31 cellular contexts compared by ENCODE assay signal in the genomic region with DNA sequence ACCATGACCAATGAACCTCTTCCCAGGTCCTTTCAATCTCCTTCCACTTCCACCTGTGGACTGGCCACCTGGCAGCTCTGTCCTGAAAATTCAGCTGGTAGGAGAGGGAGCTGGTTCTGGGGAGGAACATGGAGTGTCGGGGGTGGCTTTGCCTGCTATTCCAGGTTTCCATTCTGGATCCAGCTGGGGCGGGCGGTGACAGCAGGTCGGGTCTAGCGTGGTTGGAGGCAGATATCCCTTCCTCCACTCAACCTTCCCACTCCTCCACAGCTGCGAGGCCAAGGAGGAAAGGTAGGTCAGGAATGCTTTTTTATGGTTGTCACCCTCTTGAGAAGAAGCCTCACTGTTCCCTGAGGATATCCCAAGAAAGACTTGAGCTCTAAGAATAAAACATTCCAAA. TPM values are rescaled to one million over a fixed set of nuclear protein-coding genes. Genes with fewer than 3 reads are reported as not detected.
"Had no signal": no experiment of that assay in that cellular context is flagged by ENCODE, and none has a peak within 500 bp of the region (broad histone marks: within the 10 kb centered on the region; RNA-seq: fewer than 3 reads in every experiment).

No MANE protein-coding gene starts in this region.

- H3K27ac ChIP-seq: left lung, neural progenitor cell, neutrophil, parathyroid adenoma, psoas muscle, right lobe of liver, stomach, testis, thyroid gland, transverse colon, upper lobe of left lung, vagina had no signal

- H3K79me2 ChIP-seq: parathyroid adenoma had no signal

- H3K27ac Mint-ChIP-seq: immature natural killer cell; mesothelial cell of epicardium; natural killer cell; nephron progenitor cell; neural progenitor cell; stimulated activated naive B cell treated with anti-CD40 and anti-IgM and Interleukin-4, amounts not matched to agents 10 μg/mL and 1 μg/mL and 100 μg/mL, for 72 hours had no signal

- DNase-seq: hippocampal formation; immature natural killer cell; kidney; left colon; left lung; mesendoderm; naive B cell; natural killer cell; nephron progenitor cell; occipital lobe; psoas muscle; right lobe of liver; stimulated activated CD4-positive, alpha-beta T cell treated with anti-CD3 and anti-CD28 coated beads, Interleukin-12 subunit alpha, Interleukin-12 subunit beta, amount 100 ng/mL, for 4 hours; stimulated activated CD4-positive, alpha-beta T cell treated with anti-CD3 and anti-CD28 coated beads, Interleukin-15, amount 100 ng/mL, for 24 hours; stimulated activated CD4-positive, alpha-beta T cell treated with anti-CD3 and anti-CD28 coated beads, Interleukin-2, amount 100 ng/mL, for 24 hours; stimulated activated CD4-positive, alpha-beta T cell treated with anti-CD3 and anti-CD28 coated beads, Interleukin-4, amount 100 ng/mL, for 1 hour; stimulated activated naive B cell treated with anti-CD40 and anti-IgM and Interleukin-4, amounts not matched to agents 10 μg/mL and 1 μg/mL and 100 μg/mL, for 72 hours; stimulated activated naive CD8-positive, alpha-beta T cell treated with anti-CD3 and anti-CD28 coated beads, Interleukin-15, Interleukin-2, amounts not matched to agents 100 U/mL and 50 U/mL, for 24 hours; stomach; testis; thyroid gland; transverse colon; upper lobe of left lung had no signal

- ATAC-seq: left colon; left lung; natural killer cell; psoas muscle; right lobe of liver; stimulated activated naive B cell treated with anti-CD40 and anti-IgM and Interleukin-4, amounts not matched to agents 10 μg/mL and 1 μg/mL and 100 μg/mL, for 72 hours; stimulated activated naive CD8-positive, alpha-beta T cell treated with anti-CD3 and anti-CD28 coated beads, Interleukin-15, Interleukin-2, amounts not matched to agents 100 U/mL and 50 U/mL, for 24 hours had no signal

- H3K36me3 ChIP-seq: left lung, neural progenitor cell, neutrophil, right lobe of liver, stomach, thyroid gland, transverse colon, upper lobe of left lung, vagina had no signal

- H3K36me3 Mint-ChIP-seq: immature natural killer cell; mesothelial cell of epicardium; naive B cell; natural killer cell; stimulated activated naive B cell treated with anti-CD40 and anti-IgM and Interleukin-4, amounts not matched to agents 10 μg/mL and 1 μg/mL and 100 μg/mL, for 72 hours had no signal

- H3K4me2 ChIP-seq: neural progenitor cell, smooth muscle cell had no signal

- H3K4me1 ChIP-seq: parathyroid adenoma had no signal

- H3K9me3 ChIP-seq: left lung, neutrophil, psoas muscle, right lobe of liver, stomach, testis, thyroid gland, transverse colon, upper lobe of left lung, vagina had no signal

- H3K4me3 Mint-ChIP-seq: immature natural killer cell; mesothelial cell of epicardium; natural killer cell; nephron progenitor cell; neural progenitor cell; stimulated activated naive B cell treated with anti-CD40 and anti-IgM and Interleukin-4, amounts not matched to agents 10 μg/mL and 1 μg/mL and 100 μg/mL, for 72 hours had no signal

- H3K27me3 ChIP-seq: testis, thyroid gland, upper lobe of left lung, vagina had no signal

- H3K4me3 ChIP-seq: left lung, lung, neural progenitor cell, psoas muscle, right lobe of liver, smooth muscle cell, stomach, testis, thyroid gland, transverse colon, upper lobe of left lung, vagina had no signal

RNA-seq across cellular contexts. Expression of a gene that starts 3.3 kb away (rescaled TPM):
- total RNA-seq: skeletal muscle tissue had no signal

RNA-seq across cellular contexts. Expression of a gene that starts 9.0 kb away (rescaled TPM):
- total RNA-seq: natural killer cell, occipital lobe, skeletal muscle tissue, smooth muscle cell had no signal
